ENCODE assay signal across 1 cellular context in genomic region chr22:29603358-29604191, GRCh38.
TF ChIP-seq lines count a peak whose summit lies in the region.

Gene NF2, plus strand, starts transcription at chr22:29603633. Its CDS starts 366 bp downstream, at chr22:29603999.

TF ChIP-seq in K562, 482 proteins besides CTCF, POLR2A, EP300 and RAD21 (continued from another document and continues in another):
- TF ChIP-seq, protein P1, sequence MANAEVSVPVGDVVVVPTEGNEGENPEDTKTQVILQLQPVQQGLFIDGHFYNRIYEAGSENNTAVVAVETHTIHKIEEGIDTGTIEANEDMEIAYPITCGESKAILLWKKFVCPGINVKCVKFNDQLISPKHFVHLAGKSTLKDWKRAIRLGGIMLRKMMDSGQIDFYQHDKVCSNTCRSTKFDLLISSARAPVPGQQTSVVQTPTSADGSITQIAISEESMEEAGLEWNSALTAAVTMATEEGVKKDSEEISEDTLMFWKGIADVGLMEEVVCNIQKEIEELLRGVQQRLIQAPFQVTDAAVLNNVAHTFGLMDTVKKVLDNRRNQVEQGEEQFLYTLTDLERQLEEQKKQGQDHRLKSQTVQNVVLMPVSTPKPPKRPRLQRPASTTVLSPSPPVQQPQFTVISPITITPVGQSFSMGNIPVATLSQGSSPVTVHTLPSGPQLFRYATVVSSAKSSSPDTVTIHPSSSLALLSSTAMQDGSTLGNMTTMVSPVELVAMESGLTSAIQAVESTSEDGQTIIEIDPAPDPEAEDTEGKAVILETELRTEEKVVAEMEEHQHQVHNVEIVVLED (CRISPR knock-in tag; IDR thresholded peaks at IDR 0.05), result no peak; the same call in 1 of the 2 replicates
- TF ChIP-seq MYC (IDR thresholded peaks at IDR 0.05; ENCODE audit: low read depth, low read length), result peak; percentile 74
- no peak for TF ChIP-seq MYC (CRISPR knock-in tag; IDR thresholded peaks at IDR 0.05; ENCODE audit: borderline replicate concordance, low read depth)
- TF ChIP-seq, protein P2, sequence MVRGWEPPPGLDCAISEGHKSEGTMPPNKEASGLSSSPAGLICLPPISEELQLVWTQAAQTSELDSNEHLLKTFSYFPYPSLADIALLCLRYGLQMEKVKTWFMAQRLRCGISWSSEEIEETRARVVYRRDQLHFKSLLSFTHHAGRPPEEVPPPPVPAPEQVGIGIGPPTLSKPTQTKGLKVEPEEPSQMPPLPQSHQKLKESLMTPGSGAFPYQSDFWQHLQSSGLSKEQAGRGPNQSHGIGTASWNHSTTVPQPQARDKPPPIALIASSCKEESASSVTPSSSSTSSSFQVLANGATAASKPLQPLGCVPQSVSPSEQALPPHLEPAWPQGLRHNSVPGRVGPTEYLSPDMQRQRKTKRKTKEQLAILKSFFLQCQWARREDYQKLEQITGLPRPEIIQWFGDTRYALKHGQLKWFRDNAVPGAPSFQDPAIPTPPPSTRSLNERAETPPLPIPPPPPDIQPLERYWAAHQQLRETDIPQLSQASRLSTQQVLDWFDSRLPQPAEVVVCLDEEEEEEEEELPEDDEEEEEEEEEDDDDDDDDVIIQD (CRISPR knock-in tag; IDR thresholded peaks at IDR 0.05), result no peak
- TF ChIP-seq ELF2 (CRISPR knock-in tag; IDR thresholded peaks at IDR 0.05), result no peak
- TF ChIP-seq RFX7 (CRISPR knock-in tag; IDR thresholded peaks at IDR 0.05), result no peak
- TF ChIP-seq, protein P3, sequence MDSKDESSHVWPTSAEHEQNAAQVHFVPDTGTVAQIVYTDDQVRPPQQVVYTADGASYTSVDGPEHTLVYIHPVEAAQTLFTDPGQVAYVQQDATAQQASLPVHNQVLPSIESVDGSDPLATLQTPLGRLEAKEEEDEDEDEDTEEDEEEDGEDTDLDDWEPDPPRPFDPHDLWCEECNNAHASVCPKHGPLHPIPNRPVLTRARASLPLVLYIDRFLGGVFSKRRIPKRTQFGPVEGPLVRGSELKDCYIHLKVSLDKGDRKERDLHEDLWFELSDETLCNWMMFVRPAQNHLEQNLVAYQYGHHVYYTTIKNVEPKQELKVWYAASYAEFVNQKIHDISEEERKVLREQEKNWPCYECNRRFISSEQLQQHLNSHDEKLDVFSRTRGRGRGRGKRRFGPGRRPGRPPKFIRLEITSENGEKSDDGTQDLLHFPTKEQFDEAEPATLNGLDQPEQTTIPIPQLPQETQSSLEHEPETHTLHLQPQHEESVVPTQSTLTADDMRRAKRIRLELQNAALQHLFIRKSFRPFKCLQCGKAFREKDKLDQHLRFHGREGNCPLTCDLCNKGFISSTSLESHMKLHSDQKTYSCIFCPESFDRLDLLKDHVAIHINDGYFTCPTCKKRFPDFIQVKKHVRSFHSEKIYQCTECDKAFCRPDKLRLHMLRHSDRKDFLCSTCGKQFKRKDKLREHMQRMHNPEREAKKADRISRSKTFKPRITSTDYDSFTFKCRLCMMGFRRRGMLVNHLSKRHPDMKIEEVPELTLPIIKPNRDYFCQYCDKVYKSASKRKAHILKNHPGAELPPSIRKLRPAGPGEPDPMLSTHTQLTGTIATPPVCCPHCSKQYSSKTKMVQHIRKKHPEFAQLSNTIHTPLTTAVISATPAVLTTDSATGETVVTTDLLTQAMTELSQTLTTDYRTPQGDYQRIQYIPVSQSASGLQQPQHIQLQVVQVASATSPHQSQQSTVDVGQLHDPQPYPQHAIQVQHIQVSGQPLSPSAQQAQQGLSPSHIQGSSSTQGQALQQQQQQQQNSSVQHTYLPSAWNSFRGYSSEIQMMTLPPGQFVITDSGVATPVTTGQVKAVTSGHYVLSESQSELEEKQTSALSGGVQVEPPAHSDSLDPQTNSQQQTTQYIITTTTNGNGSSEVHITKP (IDR thresholded peaks at IDR 0.05; ENCODE audit: partially characterized antibody), result no peak
- peak; percentile 73; the same call in 1 of the 2 replicates for TF ChIP-seq PHF8 (IDR thresholded peaks at IDR 0.05; ENCODE audit: borderline replicate concordance, low read length)
- TF ChIP-seq TRIM24 (IDR thresholded peaks at IDR 0.05), result peak in 1 of 2 experiments; percentile 61; a peak in 2 of 4 replicates
- TF ChIP-seq SP1 (CRISPR knock-in tag; IDR thresholded peaks at IDR 0.05), result peak; percentile 82
- no peak for TF ChIP-seq DDX20 (tag; IDR thresholded peaks at IDR 0.05; ENCODE audit: low read depth)
- TF ChIP-seq GTF2F1 (IDR thresholded peaks at IDR 0.05; ENCODE audit: low read depth, low read length), result no peak
- no peak for TF ChIP-seq E2F3 (CRISPR knock-in tag; IDR thresholded peaks at IDR 0.05)
- TF ChIP-seq ETV6 (IDR thresholded peaks at IDR 0.05; ENCODE audit: borderline replicate concordance in 1 of 2, low read depth in 2 of 2, low read length in 1 of 2), result no peak
- no peak for TF ChIP-seq ETV6 (CRISPR knock-in tag; IDR thresholded peaks at IDR 0.05; ENCODE audit: borderline replicate concordance)
- TF ChIP-seq, protein P4, sequence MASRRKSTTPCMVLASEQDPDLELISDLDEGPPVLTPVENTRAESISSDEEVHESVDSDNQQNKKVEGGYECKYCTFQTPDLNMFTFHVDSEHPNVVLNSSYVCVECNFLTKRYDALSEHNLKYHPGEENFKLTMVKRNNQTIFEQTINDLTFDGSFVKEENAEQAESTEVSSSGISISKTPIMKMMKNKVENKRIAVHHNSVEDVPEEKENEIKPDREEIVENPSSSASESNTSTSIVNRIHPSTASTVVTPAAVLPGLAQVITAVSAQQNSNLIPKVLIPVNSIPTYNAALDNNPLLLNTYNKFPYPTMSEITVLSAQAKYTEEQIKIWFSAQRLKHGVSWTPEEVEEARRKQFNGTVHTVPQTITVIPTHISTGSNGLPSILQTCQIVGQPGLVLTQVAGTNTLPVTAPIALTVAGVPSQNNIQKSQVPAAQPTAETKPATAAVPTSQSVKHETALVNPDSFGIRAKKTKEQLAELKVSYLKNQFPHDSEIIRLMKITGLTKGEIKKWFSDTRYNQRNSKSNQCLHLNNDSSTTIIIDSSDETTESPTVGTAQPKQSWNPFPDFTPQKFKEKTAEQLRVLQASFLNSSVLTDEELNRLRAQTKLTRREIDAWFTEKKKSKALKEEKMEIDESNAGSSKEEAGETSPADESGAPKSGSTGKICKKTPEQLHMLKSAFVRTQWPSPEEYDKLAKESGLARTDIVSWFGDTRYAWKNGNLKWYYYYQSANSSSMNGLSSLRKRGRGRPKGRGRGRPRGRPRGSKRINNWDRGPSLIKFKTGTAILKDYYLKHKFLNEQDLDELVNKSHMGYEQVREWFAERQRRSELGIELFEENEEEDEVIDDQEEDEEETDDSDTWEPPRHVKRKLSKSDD (conservative IDR thresholded peaks at IDR 0.05; ENCODE audit: low read length), result no peak
- TF ChIP-seq ATF4 (CRISPR knock-in tag; IDR thresholded peaks at IDR 0.05), result no peak
- no peak for TF ChIP-seq LARP7 (IDR thresholded peaks at IDR 0.05)
- TF ChIP-seq CHCHD3 (CRISPR knock-in tag; IDR thresholded peaks at IDR 0.05), result no peak
- TF ChIP-seq MCM2 (IDR thresholded peaks at IDR 0.05; ENCODE audit: low read depth), result no peak
- TF ChIP-seq ZNF12 (CRISPR knock-in tag; IDR thresholded peaks at IDR 0.05), result peak; percentile 89
- TF ChIP-seq POLR2B (IDR thresholded peaks at IDR 0.05; ENCODE audit: low read depth, partially characterized antibody), result peak; percentile 41
- TF ChIP-seq ZBTB1 (CRISPR knock-in tag; IDR thresholded peaks at IDR 0.05; ENCODE audit: borderline replicate concordance, low read depth), result no peak
- TF ChIP-seq ZNF444 (CRISPR knock-in tag; IDR thresholded peaks at IDR 0.05), result no peak
- no peak for TF ChIP-seq NFE2L1 (tag; IDR thresholded peaks at IDR 0.05; ENCODE audit: borderline replicate concordance, low read depth)
- no peak for TF ChIP-seq PCBP1 (IDR thresholded peaks at IDR 0.05; ENCODE audit: low read depth, low read length, poor library complexity, severe bottlenecking)
- TF ChIP-seq ZNF77 (CRISPR knock-in tag; IDR thresholded peaks at IDR 0.05), result no peak
- TF ChIP-seq RFX1 (IDR thresholded peaks at IDR 0.05), result peak; percentile 8; the same call in 1 of the 2 replicates
- TF ChIP-seq KDM5B (IDR thresholded peaks at IDR 0.05; ENCODE audit: insufficient replicate concordance, low read depth, low read length), result no peak
- TF ChIP-seq GATA2 (CRISPR knock-in tag; IDR thresholded peaks at IDR 0.05), result no peak
- TF ChIP-seq EGR1 (conservative IDR thresholded peaks at IDR 0.05), result no peak
- no peak for TF ChIP-seq RUNX1 (IDR thresholded peaks at IDR 0.05; ENCODE audit: low read depth)
- TF ChIP-seq SMARCA4 (IDR thresholded peaks at IDR 0.05), result no peak
- no peak for TF ChIP-seq ZNF217 (CRISPR knock-in tag; IDR thresholded peaks at IDR 0.05)
- TF ChIP-seq, protein P5, sequence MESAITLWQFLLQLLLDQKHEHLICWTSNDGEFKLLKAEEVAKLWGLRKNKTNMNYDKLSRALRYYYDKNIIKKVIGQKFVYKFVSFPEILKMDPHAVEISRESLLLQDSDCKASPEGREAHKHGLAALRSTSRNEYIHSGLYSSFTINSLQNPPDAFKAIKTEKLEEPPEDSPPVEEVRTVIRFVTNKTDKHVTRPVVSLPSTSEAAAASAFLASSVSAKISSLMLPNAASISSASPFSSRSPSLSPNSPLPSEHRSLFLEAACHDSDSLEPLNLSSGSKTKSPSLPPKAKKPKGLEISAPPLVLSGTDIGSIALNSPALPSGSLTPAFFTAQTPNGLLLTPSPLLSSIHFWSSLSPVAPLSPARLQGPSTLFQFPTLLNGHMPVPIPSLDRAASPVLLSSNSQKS (CRISPR knock-in tag; IDR thresholded peaks at IDR 0.05), result no peak
- TF ChIP-seq ZBTB17 (CRISPR knock-in tag; IDR thresholded peaks at IDR 0.05), result peak; percentile 58; the same call in 1 of the 2 replicates
- TF ChIP-seq NCOR1 (IDR thresholded peaks at IDR 0.05), result no peak
- TF ChIP-seq HSF4 (CRISPR knock-in tag; IDR thresholded peaks at IDR 0.05; ENCODE audit: borderline replicate concordance), result no peak
- TF ChIP-seq ZNF224 (CRISPR knock-in tag; IDR thresholded peaks at IDR 0.05), result no peak
- 0 out of 2 replicates have a peak, but pooled peaks have one; percentile 33 for TF ChIP-seq ESRRA (IDR thresholded peaks at IDR 0.05; ENCODE audit: borderline replicate concordance, low read depth)
- TF ChIP-seq, protein P6, sequence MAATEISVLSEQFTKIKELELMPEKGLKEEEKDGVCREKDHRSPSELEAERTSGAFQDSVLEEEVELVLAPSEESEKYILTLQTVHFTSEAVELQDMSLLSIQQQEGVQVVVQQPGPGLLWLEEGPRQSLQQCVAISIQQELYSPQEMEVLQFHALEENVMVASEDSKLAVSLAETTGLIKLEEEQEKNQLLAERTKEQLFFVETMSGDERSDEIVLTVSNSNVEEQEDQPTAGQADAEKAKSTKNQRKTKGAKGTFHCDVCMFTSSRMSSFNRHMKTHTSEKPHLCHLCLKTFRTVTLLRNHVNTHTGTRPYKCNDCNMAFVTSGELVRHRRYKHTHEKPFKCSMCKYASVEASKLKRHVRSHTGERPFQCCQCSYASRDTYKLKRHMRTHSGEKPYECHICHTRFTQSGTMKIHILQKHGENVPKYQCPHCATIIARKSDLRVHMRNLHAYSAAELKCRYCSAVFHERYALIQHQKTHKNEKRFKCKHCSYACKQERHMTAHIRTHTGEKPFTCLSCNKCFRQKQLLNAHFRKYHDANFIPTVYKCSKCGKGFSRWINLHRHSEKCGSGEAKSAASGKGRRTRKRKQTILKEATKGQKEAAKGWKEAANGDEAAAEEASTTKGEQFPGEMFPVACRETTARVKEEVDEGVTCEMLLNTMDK (IDR thresholded peaks at IDR 0.05; ENCODE audit: borderline replicate concordance, insufficient read depth, low read depth, low read length, poor library complexity, severe bottlenecking), result peak; percentile 26
- no peak for TF ChIP-seq RBM17 (IDR thresholded peaks at IDR 0.05; ENCODE audit: borderline replicate concordance, low read depth, low read length)
- no peak for TF ChIP-seq ZNF347 (CRISPR knock-in tag; IDR thresholded peaks at IDR 0.05; ENCODE audit: low read depth)
- no peak for TF ChIP-seq PRPF4 (IDR thresholded peaks at IDR 0.05; ENCODE audit: insufficient read depth, low read depth, low read length, poor library complexity, severe bottlenecking)
- peak; percentile 64 for TF ChIP-seq MEIS2 (IDR thresholded peaks at IDR 0.05; ENCODE audit: partially characterized antibody)
- TF ChIP-seq PHF20 (IDR thresholded peaks at IDR 0.05; ENCODE audit: partially characterized antibody), result peak; percentile 50
- peak; percentile 92; the same call in 1 of the 2 replicates for TF ChIP-seq MBD2 (IDR thresholded peaks at IDR 0.05; ENCODE audit: borderline replicate concordance, low read depth)
- TF ChIP-seq MTA2 (IDR thresholded peaks at IDR 0.05; ENCODE audit: low read depth), result no peak
- no peak for TF ChIP-seq ARHGAP35 (IDR thresholded peaks at IDR 0.05; ENCODE audit: partially characterized antibody)
- TF ChIP-seq HNRNPH1 (optimal IDR thresholded peaks at IDR 0.05; ENCODE audit: low read depth, low read length), result no peak
- peak; percentile 44; the same call in 1 of the 2 replicates for TF ChIP-seq ZNF589 (CRISPR knock-in tag; IDR thresholded peaks at IDR 0.05; ENCODE audit: low read depth)
- no peak for TF ChIP-seq ETV1 (tag; conservative IDR thresholded peaks at IDR 0.05; ENCODE audit: low read depth)
- TF ChIP-seq, protein P7, sequence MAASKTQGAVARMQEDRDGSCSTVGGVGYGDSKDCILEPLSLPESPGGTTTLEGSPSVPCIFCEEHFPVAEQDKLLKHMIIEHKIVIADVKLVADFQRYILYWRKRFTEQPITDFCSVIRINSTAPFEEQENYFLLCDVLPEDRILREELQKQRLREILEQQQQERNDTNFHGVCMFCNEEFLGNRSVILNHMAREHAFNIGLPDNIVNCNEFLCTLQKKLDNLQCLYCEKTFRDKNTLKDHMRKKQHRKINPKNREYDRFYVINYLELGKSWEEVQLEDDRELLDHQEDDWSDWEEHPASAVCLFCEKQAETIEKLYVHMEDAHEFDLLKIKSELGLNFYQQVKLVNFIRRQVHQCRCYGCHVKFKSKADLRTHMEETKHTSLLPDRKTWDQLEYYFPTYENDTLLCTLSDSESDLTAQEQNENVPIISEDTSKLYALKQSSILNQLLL (CRISPR knock-in tag; IDR thresholded peaks at IDR 0.05; ENCODE audit: borderline replicate concordance), result no peak
- TF ChIP-seq SMAD3 (CRISPR knock-in tag; conservative IDR thresholded peaks at IDR 0.05), result no peak
- TF ChIP-seq NFE2 (IDR thresholded peaks at IDR 0.05; ENCODE audit: low read depth), result no peak
- 0 out of 2 replicates have a peak, but pooled peaks have one; percentile 57 for TF ChIP-seq ZBTB9 (CRISPR knock-in tag; IDR thresholded peaks at IDR 0.05)
- TF ChIP-seq NR2C2 (CRISPR knock-in tag; IDR thresholded peaks at IDR 0.05), result no peak
- peak; percentile 79 for TF ChIP-seq NR2C2 (tag; IDR thresholded peaks at IDR 0.05)
